In genomic region chr19:55173717-55174409, GRCh38 we compare ENCODE assay signal across 8 cellular contexts. TPM values are rescaled to one million over a fixed set of nuclear protein-coding genes. Genes with fewer than 3 reads are reported as not detected.
DNase-seq lines count a peak whose midpoint lies in the region; ATAC-seq and TF ChIP-seq lines count a peak whose summit lies in the region.

No MANE protein-coding gene starts in this region.

- TF ChIP-seq POLR2A in gastroesophageal sphincter (IDR thresholded peaks at IDR 0.05) (no peak), ovary (IDR thresholded peaks at IDR 0.05) (no peak)

- H3K4me1 Mint-ChIP-seq in activated T-helper 1 cell treated with anti-CD3 and anti-CD28 coated beads, Interleukin-12 subunit alpha, Interleukin-12 subunit beta, Interleukin-2, Interleukin-4 antibody, amounts not matched to agents 30 ng/mL and 10 ng/mL and 1 ng/mL, durations not matched to agents 14 hours and 24 hours and 36 hours (ENCODE audit: low read depth) = peaks cover 15% of the 10 kb centered on the region

- no peaks in the 10 kb centered on the region for H3K9me3 ChIP-seq in gastroesophageal sphincter
- no peaks in the 10 kb centered on the region for H3K9me3 ChIP-seq in ovary

- H3K27me3 ChIP-seq in gastroesophageal sphincter (peaks cover 100% of the 10 kb centered on the region), ovary (peaks cover 2% of the 10 kb centered on the region)

- H3K4me3 ChIP-seq in gastroesophageal sphincter (peak overlapping the region in 1 of 2 donors; percentile 38), ovary (peak overlapping the region; percentile 20)

- DNase-seq in SIG-M5 treated with dmso at 0.1 percent for 504 hours (lab: John Stamatoyannopoulos, UW; ENCODE audit: unreplicated experiment) = peak; percentile 34
- DNase-seq in SIG-M5 (lab: John Stamatoyannopoulos, UW) = no peak
- DNase-seq in NCI-H446 (lab: John Stamatoyannopoulos, UW) = peak; percentile 16 to 75
- DNase-seq in activated T-helper 1 cell treated with anti-CD3 and anti-CD28 coated beads, Interleukin-12 subunit alpha, Interleukin-12 subunit beta, Interleukin-2, Interleukin-4 antibody, amounts not matched to agents 30 ng/mL and 10 ng/mL and 1 ng/mL, durations not matched to agents 14 hours and 24 hours and 36 hours (ENCODE audit: low spot score) = peak; percentile 45
- DNase-seq in ovary = peak in 2 of 5 donors; percentile 51 to 54

- peaks cover 53% of the 10 kb centered on the region for H3K27me3 Mint-ChIP-seq in activated T-helper 1 cell treated with anti-CD3 and anti-CD28 coated beads, Interleukin-12 subunit alpha, Interleukin-12 subunit beta, Interleukin-2, Interleukin-4 antibody, amounts not matched to agents 30 ng/mL and 10 ng/mL and 1 ng/mL, durations not matched to agents 14 hours and 24 hours and 36 hours (ENCODE audit: insufficient read depth)

- TF ChIP-seq EP300 in gastroesophageal sphincter (IDR thresholded peaks at IDR 0.05) = no peak
- TF ChIP-seq EP300 in ovary (IDR thresholded peaks at IDR 0.05) = no peak

- peak overlapping the region; percentile 72 for H3K4me3 Mint-ChIP-seq in activated T-helper 1 cell treated with anti-CD3 and anti-CD28 coated beads, Interleukin-12 subunit alpha, Interleukin-12 subunit beta, Interleukin-2, Interleukin-4 antibody, amounts not matched to agents 30 ng/mL and 10 ng/mL and 1 ng/mL, durations not matched to agents 14 hours and 24 hours and 36 hours

- H3K27ac Mint-ChIP-seq in activated T-helper 1 cell treated with anti-CD3 and anti-CD28 coated beads, Interleukin-12 subunit alpha, Interleukin-12 subunit beta, Interleukin-2, Interleukin-4 antibody, amounts not matched to agents 30 ng/mL and 10 ng/mL and 1 ng/mL, durations not matched to agents 14 hours and 24 hours and 36 hours = no peak overlapping the region

- no peak overlapping the region for H3K27ac ChIP-seq in gastroesophageal sphincter
- H3K27ac ChIP-seq in ovary = no peak overlapping the region

- H3K36me3 Mint-ChIP-seq in activated T-helper 1 cell treated with anti-CD3 and anti-CD28 coated beads, Interleukin-12 subunit alpha, Interleukin-12 subunit beta, Interleukin-2, Interleukin-4 antibody, amounts not matched to agents 30 ng/mL and 10 ng/mL and 1 ng/mL, durations not matched to agents 14 hours and 24 hours and 36 hours (ENCODE audit: low read depth) = no peaks in the 10 kb centered on the region

- no peak for TF ChIP-seq CTCF in gastroesophageal sphincter (IDR thresholded peaks at IDR 0.05)
- TF ChIP-seq CTCF in ovary (IDR thresholded peaks at IDR 0.05) = no peak

- H3K36me3 ChIP-seq in gastroesophageal sphincter (no peaks in the 10 kb centered on the region), ovary (no peaks in the 10 kb centered on the region)

- WGBS in gastroesophageal sphincter (ENCODE audit: low coverage in 1 of 2), 2 donors = 0% methylated on average over 2 of the region's 37 CpGs; no CpG with 5 or more reads in 1 of the 2 donors
- 0 to 1% (median 1%) methylated on average over 32 to 37 of the region's 37 CpGs for WGBS in ovary, 3 donors

- peaks cover 0 to 21% (median 8%) of the 10 kb centered on the region in 3 donors for H3K4me1 ChIP-seq in gastroesophageal sphincter
- peaks cover 3% of the 10 kb centered on the region for H3K4me1 ChIP-seq in ovary (ENCODE audit: insufficient read depth)

- H3K9me3 Mint-ChIP-seq in activated T-helper 1 cell treated with anti-CD3 and anti-CD28 coated beads, Interleukin-12 subunit alpha, Interleukin-12 subunit beta, Interleukin-2, Interleukin-4 antibody, amounts not matched to agents 30 ng/mL and 10 ng/mL and 1 ng/mL, durations not matched to agents 14 hours and 24 hours and 36 hours = no peaks in the 10 kb centered on the region

- ATAC-seq in gastroesophageal sphincter (peak; percentile 70), HG02973 (IDR thresholded peaks at IDR 0.05; ENCODE audit: unreplicated experiment) (no peak), GM19463 (IDR thresholded peaks at IDR 0.05; ENCODE audit: unreplicated experiment) (no peak)

- intact Hi-C loops in activated T-helper 1 cell treated with anti-CD3 and anti-CD28 coated beads, Interleukin-12 subunit alpha, Interleukin-12 subunit beta, Interleukin-2, Interleukin-4 antibody, amounts not matched to agents 30 ng/mL and 10 ng/mL and 1 ng/mL, durations not matched to agents 14 hours and 24 hours and 36 hours (cut with micrococcal nuclease) = loop anchor here (2.0 kb wide), 1 partner anchor 13 kb away; no protein-coding TSS in a partner anchor
- intact Hi-C loops in ovary (cut with DNase I) = no loop called here

RNA-seq across cellular contexts. Expression of gene SYT5, which starts 6.2 kb away (rescaled TPM):
- not detected in 2 replicates for total RNA-seq in activated T-helper 1 cell treated with anti-CD3 and anti-CD28 coated beads, Interleukin-12 subunit alpha, Interleukin-12 subunit beta, Interleukin-2, Interleukin-4 antibody, amounts not matched to agents 30 ng/mL and 10 ng/mL and 1 ng/mL, durations not matched to agents 14 hours and 24 hours and 36 hours
- total RNA-seq in gastroesophageal sphincter (under 1 TPM in 1 of 4 donors, not detected in 3; 0.13 TPM), ovary (1 to 10 TPM in 1 of 7 donors, under 1 TPM in 3, not detected in 3; 0.08 to 2.3 (median 0.46) TPM)
- not detected for polyA plus RNA-seq in ovary

RNA-seq across cellular contexts. Expression of gene DNAAF3, which starts 7.5 kb away (rescaled TPM):
- total RNA-seq in activated T-helper 1 cell treated with anti-CD3 and anti-CD28 coated beads, Interleukin-12 subunit alpha, Interleukin-12 subunit beta, Interleukin-2, Interleukin-4 antibody, amounts not matched to agents 30 ng/mL and 10 ng/mL and 1 ng/mL, durations not matched to agents 14 hours and 24 hours and 36 hours = 0.36 TPM in 1 of 2 replicates, not detected in the other
- total RNA-seq in gastroesophageal sphincter (under 1 TPM in 2 of 4 donors, not detected in 2; 0.42 to 0.52 TPM), ovary (10 to 100 TPM in 1 of 7 donors, 1 to 10 TPM in 3, under 1 TPM in 1, not detected in 2; 0.48 to 34.8 (median 2.7) TPM)
- under 1 TPM; 0.16 to 0.72 TPM for polyA plus RNA-seq in ovary

RNA-seq across cellular contexts. Expression of gene TNNI3, which starts 16.3 kb away (rescaled TPM):
- total RNA-seq in activated T-helper 1 cell treated with anti-CD3 and anti-CD28 coated beads, Interleukin-12 subunit alpha, Interleukin-12 subunit beta, Interleukin-2, Interleukin-4 antibody, amounts not matched to agents 30 ng/mL and 10 ng/mL and 1 ng/mL, durations not matched to agents 14 hours and 24 hours and 36 hours = not detected in 2 replicates
- total RNA-seq in gastroesophageal sphincter = not detected
- total RNA-seq in ovary = 10 to 100 TPM in 1 of 7 donors, 1 to 10 TPM in 1, under 1 TPM in 3, not detected in 2; 0.62 to 10.2 (median 0.87) TPM
- 10 to 100 TPM in 1 of 2 donors, 1 to 10 TPM in 1; 2.4 to 14.4 TPM for polyA plus RNA-seq in ovary

RNA-seq across cellular contexts. Expression of gene TNNT1, which starts 24.9 kb away (rescaled TPM):
- total RNA-seq in activated T-helper 1 cell treated with anti-CD3 and anti-CD28 coated beads, Interleukin-12 subunit alpha, Interleukin-12 subunit beta, Interleukin-2, Interleukin-4 antibody, amounts not matched to agents 30 ng/mL and 10 ng/mL and 1 ng/mL, durations not matched to agents 14 hours and 24 hours and 36 hours = not detected in 2 replicates
- total RNA-seq in gastroesophageal sphincter = 1 to 10 TPM in 1 of 4 donors, not detected in 3; 4.4 TPM
- 1 to 10 TPM in 4 of 7 donors, not detected in 3; 2.0 to 3.6 (median 2.8) TPM for total RNA-seq in ovary
- polyA plus RNA-seq in ovary = 1 to 10 TPM in 1 of 2 donors, not detected in 1; 1.3 TPM

RNA-seq across cellular contexts. Expression of gene PTPRH, which starts 35.4 kb away (rescaled TPM):
- total RNA-seq in activated T-helper 1 cell treated with anti-CD3 and anti-CD28 coated beads, Interleukin-12 subunit alpha, Interleukin-12 subunit beta, Interleukin-2, Interleukin-4 antibody, amounts not matched to agents 30 ng/mL and 10 ng/mL and 1 ng/mL, durations not matched to agents 14 hours and 24 hours and 36 hours = 0.16 TPM in 1 of 2 replicates, not detected in the other
- total RNA-seq in gastroesophageal sphincter = 1 to 10 TPM in 3 of 4 donors, under 1 TPM in 1; 0.54 to 4.0 (median 1.4) TPM
- 1 to 10 TPM in 5 of 7 donors, under 1 TPM in 2; 0.23 to 4.1 (median 1.2) TPM for total RNA-seq in ovary
- 1 to 10 TPM in 1 of 2 donors, under 1 TPM in 1; 0.45 to 4.6 TPM for polyA plus RNA-seq in ovary
